18 cellular contexts compared by ENCODE assay signal in genomic region chr13:99648905-99649304, GRCh38. TPM values are rescaled to one million over a fixed set of nuclear protein-coding genes. Genes with fewer than 3 reads are reported as not detected.
DNase-seq lines count a peak whose midpoint lies in the region; ATAC-seq and TF ChIP-seq lines count a peak whose summit lies in the region.
"Had no signal": no experiment of that assay in that cellular context is flagged by ENCODE, and none has a peak within 500 bp of the region (broad histone marks: within the 10 kb centered on the region; RNA-seq: fewer than 3 reads in every experiment).

No MANE protein-coding gene starts in this region.

- H3K4me3 ChIP-seq in GM23338 (no peak overlapping the region), colonic mucosa (no peak overlapping the region), brain microvascular endothelial cell (ENCODE audit: low read depth, low read length) (no peak overlapping the region)
- H3K4me3 ChIP-seq: GM12878, GM23248, K562 had no signal

- peaks cover 22% of the 10 kb centered on the region for H3K4me1 Mint-ChIP-seq in GM23338
- H3K4me1 Mint-ChIP-seq: CD14-positive monocyte had no signal

- TF ChIP-seq CTCF in GM23338 (conservative IDR thresholded peaks at IDR 0.05; ENCODE audit: low read depth in 2 of 2) (no peak), colonic mucosa (IDR thresholded peaks at IDR 0.05) (no peak), brain microvascular endothelial cell (IDR thresholded peaks at IDR 0.05; ENCODE audit: low read depth, low read length, missing control alignments) (no peak)

- no peaks in the 10 kb centered on the region for H3K9me3 ChIP-seq in colonic mucosa
- H3K9me3 ChIP-seq: BE2C had no signal

- H3K9me2 ChIP-seq in GM23338 (ENCODE audit: insufficient read depth), result 0 out of 2 replicates have a peak, but pooled peaks cover 2% of the 10 kb centered on the region

- H3K4me1 ChIP-seq in GM23338 (ENCODE audit: insufficient read depth) (peaks cover 17% of the 10 kb centered on the region), colonic mucosa (no peaks in the 10 kb centered on the region)
- H3K4me1 ChIP-seq: BE2C had no signal

- no peak for ATAC-seq in GM23338
- ATAC-seq: GM12878, K562 had no signal

- H3K4me2 ChIP-seq in GM23338, result peak overlapping the region; percentile 29; the same call in 1 of the 2 replicates

- no peak overlapping the region for H3K27ac Mint-ChIP-seq in GM23338
- H3K27ac Mint-ChIP-seq: CD14-positive monocyte, HFFc6 had no signal

- no peaks in the 10 kb centered on the region for H3K9me3 Mint-ChIP-seq in GM23338
- H3K9me3 Mint-ChIP-seq: CD14-positive monocyte; CD4-positive, alpha-beta memory T cell; HFFc6 had no signal

- H3K27me3 ChIP-seq in GM23338 (ENCODE audit: insufficient read depth) (no peaks in the 10 kb centered on the region), colonic mucosa (no peaks in the 10 kb centered on the region), brain microvascular endothelial cell (replicated peaks) (no peaks in the 10 kb centered on the region)
- H3K27me3 ChIP-seq: BE2C had no signal

- H3K36me3 Mint-ChIP-seq in GM23338 (ENCODE audit: low read depth), result no peaks in the 10 kb centered on the region
- H3K36me3 Mint-ChIP-seq: CD14-positive monocyte; CD4-positive, alpha-beta memory T cell had no signal

- H3K36me3 ChIP-seq in GM23338 (ENCODE audit: insufficient read depth) (no peaks in the 10 kb centered on the region), colonic mucosa (no peaks in the 10 kb centered on the region), brain microvascular endothelial cell (replicated peaks) (no peaks in the 10 kb centered on the region)
- H3K36me3 ChIP-seq: BE2C had no signal

- intact Hi-C loops in colonic mucosa (cut with DNase I), result no loop called here

- H3K27ac ChIP-seq in GM23338 (ENCODE audit: low read depth) (no peak overlapping the region), colonic mucosa (no peak overlapping the region), brain microvascular endothelial cell (no peak overlapping the region)
- H3K27ac ChIP-seq: GM23248 had no signal

- in situ Hi-C loops in brain microvascular endothelial cell (cut with HindIII; ENCODE audit: low pct_ligation_motif_present, low sequenced_read_pairs), result no loop called here

- no peaks in the 10 kb centered on the region for H3K27me3 Mint-ChIP-seq in GM23338 (ENCODE audit: insufficient read depth, low read depth, poor library complexity)
- H3K27me3 Mint-ChIP-seq: CD4-positive, alpha-beta memory T cell had no signal

- no peaks in the 10 kb centered on the region for H4K20me1 ChIP-seq in GM23338 (replicated peaks; ENCODE audit: insufficient read depth)

- DNase-seq in GM23338 (ENCODE audit: low spot score), result no peak
- DNase-seq in NCI-H446 (lab: John Stamatoyannopoulos, UW), result peak; percentile 49 to 85
- DNase-seq in colonic mucosa, result peak; percentile 0
- no peak for DNase-seq in brain microvascular endothelial cell
- no peak for DNase-seq in NCI-H1048 (lab: John Stamatoyannopoulos, UW)
- no peak for DNase-seq in cortex of kidney (lab: John Stamatoyannopoulos, UW)
- DNase-seq: ACHN; BE2C; CD4-positive, alpha-beta memory T cell; DMS153; DMS79 treated with DMSO at 0.1 percent for 48 hours; GM23248; HCEC 1CT; HFFc6; IMR-90 had no signal

- H3F3A ChIP-seq in GM23338 (replicated peaks; ENCODE audit: low read depth), result no peaks in the 10 kb centered on the region

- H3K79me2 ChIP-seq in GM23338 (replicated peaks; ENCODE audit: insufficient read depth), result no peaks in the 10 kb centered on the region

- H3K9ac ChIP-seq in colonic mucosa (ENCODE audit: low read depth in 2 of 2, low read length in 2 of 2), result no peak overlapping the region
- H3K9ac ChIP-seq: GM23248 had no signal

- H2AFZ ChIP-seq in GM23338, result no peak overlapping the region
- H2AFZ ChIP-seq: GM23248 had no signal

- H3K4me3 Mint-ChIP-seq in GM23338, result no peak overlapping the region
- H3K4me3 Mint-ChIP-seq: CD14-positive monocyte; CD4-positive, alpha-beta memory T cell; HFFc6 had no signal

TF ChIP-seq in GM23338, 12 proteins besides CTCF, POLR2A, EP300 and RAD21:
- TF ChIP-seq POLR2AphosphoS5 (IDR thresholded peaks at IDR 0.05; ENCODE audit: low read depth) (no peak), ZNF114 (CRISPR knock-in tag; IDR thresholded peaks at IDR 0.05) (no peak), JUNB (IDR thresholded peaks at IDR 0.05; ENCODE audit: unreplicated experiment) (no peak), STAT1 (IDR thresholded peaks at IDR 0.05; ENCODE audit: unreplicated experiment) (no peak)

RNA-seq across cellular contexts. Expression of gene CLYBL, which starts 42.4 kb away (rescaled TPM):
- 9.7 and 10.8 TPM in 2 replicates for total RNA-seq in GM23338 (2014; rRNA removed; shearing (Covaris generic))
- 12.5 and 12.6 TPM in 2 replicates for polyA plus RNA-seq in GM23338 (2016; fragmentation: Nextera tagmentation; extraction: Ambion mirVana)
- 10 to 100 TPM; 12.9 to 34.7 TPM for total RNA-seq in colonic mucosa

Comparison
In these comparisons a context has a peak if more than half of its experiments do, and no peak if none do; other contexts are left out.
1. DNase-seq: peak in NCI-H446 (2 of 2) and colonic mucosa (single experiment); none in GM23338 (single experiment), brain microvascular endothelial cell (single experiment), NCI-H1048 (single experiment) and cortex of kidney (single experiment).